13 cellular contexts compared by ENCODE assay signal in genomic region chr4:149498246-149498645, GRCh38.
A peak's percentile ranks its signal among the peaks of the same experiment; 100 is the strongest.
DNase-seq lines count a peak whose midpoint lies in the region; TF ChIP-seq lines count a peak whose summit lies in the region.
"Had no signal": no experiment of that assay in that cellular context is flagged by ENCODE, and none has a peak within 500 bp of the region (broad histone marks: within the 10 kb centered on the region; RNA-seq: fewer than 3 reads in every experiment).

No MANE protein-coding gene starts in this region.

- no peaks in the 10 kb centered on the region for H3K36me3 ChIP-seq in tibial nerve
- H3K36me3 ChIP-seq: BLaER1 treated with 17β-estradiol and CSF1 and Interleukin-3, amounts not matched to agents 10 nM and 100 nM had no signal

- no peaks in the 10 kb centered on the region for H3K4me1 ChIP-seq in tibial nerve

- in situ Hi-C loops in KBM-7 (cut with MboI; ENCODE audit: low pct_unique_long_range_greater_than_20kb, low sequenced_read_pairs), result no loop called here

- DNase-seq in SKM-1 treated with dmso at 0.1 percent for 144 hours (lab: John Stamatoyannopoulos, UW; ENCODE audit: unreplicated experiment) (peak; percentile 7), SKM-1 (lab: John Stamatoyannopoulos, UW; ENCODE audit: unreplicated experiment) (no peak), KBM-7 (peak; percentile 50), OCI-M1 (lab: John Stamatoyannopoulos, UW) (peak; percentile 81), GM19238 (ENCODE audit: insufficient read length, low spot score) (no peak), NCI-H1694 (lab: John Stamatoyannopoulos, UW) (no peak), tibial nerve (ENCODE audit: low spot score in 2 of 2) (no peak)
- DNase-seq: Calu3; CD8-positive, alpha-beta T cell; GOT3; H7; HFFc6 had no signal

- no peak for TF ChIP-seq EP300 in tibial nerve (IDR thresholded peaks at IDR 0.05)

- no peaks in the 10 kb centered on the region for H3K27me3 ChIP-seq in tibial nerve
- H3K27me3 ChIP-seq: BLaER1 treated with 17β-estradiol and CSF1 and Interleukin-3, amounts not matched to agents 10 nM and 100 nM had no signal

- no peak for TF ChIP-seq POLR2A in tibial nerve (IDR thresholded peaks at IDR 0.05)

- H3K9me3 ChIP-seq in tibial nerve, result no peaks in the 10 kb centered on the region

- WGBS in tibial nerve, 2 donors, result 44 to 65% methylated on average over 3 of the region's 3 CpGs

- no peak overlapping the region for H3K4me3 ChIP-seq in tibial nerve
- H3K4me3 ChIP-seq: BLaER1 treated with 17β-estradiol and CSF1 and Interleukin-3, amounts not matched to agents 10 nM and 100 nM had no signal

- no peak for TF ChIP-seq CTCF in tibial nerve (IDR thresholded peaks at IDR 0.05)

- H3K27ac ChIP-seq in tibial nerve, result no peak overlapping the region

Comparison
In these comparisons a context has a peak if more than half of its experiments do, and no peak if none do; other contexts are left out.
1. DNase-seq: peak in SKM-1 treated with dmso at 0.1 percent for 144 hours (single experiment), KBM-7 (single experiment) and OCI-M1 (single experiment); none in SKM-1 (single experiment), GM19238 (single experiment), NCI-H1694 (single experiment) and tibial nerve (0 of 2).